13 cellular contexts compared by ENCODE assay signal in the genomic region with DNA sequence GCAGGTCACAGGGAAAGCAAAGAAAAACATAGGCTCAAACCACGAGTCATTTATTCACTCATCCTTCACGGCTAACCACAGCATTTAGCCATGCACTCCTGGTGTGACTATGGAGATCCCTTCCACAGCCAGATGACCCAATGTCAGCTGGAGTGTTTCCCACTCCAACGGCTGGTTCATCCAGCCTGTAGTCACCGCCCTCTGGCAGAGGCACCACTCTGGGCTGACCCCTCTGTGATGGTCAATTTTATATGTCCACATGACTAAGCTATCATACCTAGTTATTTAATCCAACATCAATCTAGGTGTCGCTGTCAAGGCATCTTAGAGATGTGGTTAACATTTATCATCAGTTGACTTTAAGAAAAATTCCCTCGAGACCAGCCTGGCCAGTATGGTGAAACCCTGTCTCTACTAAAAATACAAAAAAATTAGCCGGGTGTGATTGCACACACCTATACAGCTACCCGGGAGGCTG. TPM values are rescaled to one million over a fixed set of nuclear protein-coding genes. Genes with fewer than 3 reads are reported as not detected.
A peak's percentile ranks its signal among the peaks of the same experiment; 100 is the strongest.
DNase-seq lines count a peak whose midpoint lies in the region; ATAC-seq and TF ChIP-seq lines count a peak whose summit lies in the region.
"Had no signal": no experiment of that assay in that cellular context is flagged by ENCODE, and none has a peak within 500 bp of the region (broad histone marks: within the 10 kb centered on the region; RNA-seq: fewer than 3 reads in every experiment).

No MANE protein-coding gene starts in this region.

- H3K4me3 Mint-ChIP-seq in central memory CD8-positive, alpha-beta T cell, result no peak overlapping the region
- H3K4me3 Mint-ChIP-seq in osteocyte (ENCODE audit: unreplicated experiment), result no peak overlapping the region

- peaks cover 6% of the 10 kb centered on the region for H3K36me3 Mint-ChIP-seq in central memory CD8-positive, alpha-beta T cell (ENCODE audit: insufficient read depth)
- H3K36me3 Mint-ChIP-seq in osteocyte (ENCODE audit: unreplicated experiment), result no peaks in the 10 kb centered on the region

- no peak for TF ChIP-seq CTCF in osteocyte (IDR thresholded peaks at IDR 0.05)

- H3K4me1 Mint-ChIP-seq in central memory CD8-positive, alpha-beta T cell, result peaks cover 48% of the 10 kb centered on the region
- peaks cover 29% of the 10 kb centered on the region for H3K4me1 Mint-ChIP-seq in osteocyte (ENCODE audit: unreplicated experiment)

- ATAC-seq in central memory CD8-positive, alpha-beta T cell (replicated peaks; ENCODE audit: extremely low read depth, poor library complexity, severe bottlenecking), result no peak
- no peak for ATAC-seq in GM19328 (IDR thresholded peaks at IDR 0.05; ENCODE audit: unreplicated experiment)
- ATAC-seq: esophagus mucosa had no signal

- H3K9me3 Mint-ChIP-seq in central memory CD8-positive, alpha-beta T cell, result no peaks in the 10 kb centered on the region
- H3K9me3 Mint-ChIP-seq in osteocyte (ENCODE audit: unreplicated experiment), result no peaks in the 10 kb centered on the region

- peak overlapping the region; percentile 51 for H3K27ac Mint-ChIP-seq in central memory CD8-positive, alpha-beta T cell (ENCODE audit: low read depth)
- H3K27ac Mint-ChIP-seq in osteocyte (ENCODE audit: unreplicated experiment), result peak overlapping the region; percentile 73

- DNase-seq in EH (ENCODE audit: low read depth) (peak; percentile 75), LoVo (ENCODE audit: low spot score) (peak; percentile 12), osteocyte (ENCODE audit: extremely low spot score, unreplicated experiment) (no peak), dedifferentiated amniotic fluid mesenchymal stem cell (ENCODE audit: extremely low spot score) (no peak), DMS53 (lab: John Stamatoyannopoulos, UW) (no peak)
- no peak for DNase-seq in central memory CD8-positive, alpha-beta T cell (ENCODE audit: low spot score in 2 of 2)
- no peak for DNase-seq in activated CD8-positive, alpha-beta memory T cell treated with anti-CD3 and anti-CD28 coated beads, Interleukin-2, amount 50 U/mL, for 4 hours
- DNase-seq: activated gamma-delta T cell; GF-D8; NCI-H2227 treated with DMSO at 0.1 percent for 48 hours; stimulated activated CD4-positive, alpha-beta T cell treated with anti-CD3 and anti-CD28 coated beads, Interleukin-2, amount 100 ng/mL, for 48 hours had no signal

- H3K27me3 Mint-ChIP-seq in central memory CD8-positive, alpha-beta T cell, result no peaks in the 10 kb centered on the region
- no peaks in the 10 kb centered on the region for H3K27me3 Mint-ChIP-seq in osteocyte (ENCODE audit: unreplicated experiment)

RNA-seq across cellular contexts. Expression of a gene that starts 9.5 kb away (rescaled TPM):
- total RNA-seq in osteocyte, result 194 and 212 TPM in 2 replicates

RNA-seq across cellular contexts. Expression of a gene that starts 40.1 kb away (rescaled TPM):
- 7.1 and 7.8 TPM in 2 replicates for total RNA-seq in osteocyte

RNA-seq across cellular contexts. Expression of a gene that starts 43.8 kb away (rescaled TPM):
- 53.3 and 69.5 TPM in 2 replicates for total RNA-seq in osteocyte

Comparison
In these comparisons a context has a peak if more than half of its experiments do, and no peak if none do; other contexts are left out.
1. DNase-seq: peak in EH (single experiment) and LoVo (single experiment); none in central memory CD8-positive, alpha-beta T cell (0 of 2), osteocyte (single experiment), dedifferentiated amniotic fluid mesenchymal stem cell (single experiment), activated CD8-positive, alpha-beta memory T cell treated with anti-CD3 and anti-CD28 coated beads, Interleukin-2, amount 50 U/mL, for 4 hours (single experiment) and DMS53 (single experiment).